18 cellular contexts compared by ENCODE assay signal in the genomic region with DNA sequence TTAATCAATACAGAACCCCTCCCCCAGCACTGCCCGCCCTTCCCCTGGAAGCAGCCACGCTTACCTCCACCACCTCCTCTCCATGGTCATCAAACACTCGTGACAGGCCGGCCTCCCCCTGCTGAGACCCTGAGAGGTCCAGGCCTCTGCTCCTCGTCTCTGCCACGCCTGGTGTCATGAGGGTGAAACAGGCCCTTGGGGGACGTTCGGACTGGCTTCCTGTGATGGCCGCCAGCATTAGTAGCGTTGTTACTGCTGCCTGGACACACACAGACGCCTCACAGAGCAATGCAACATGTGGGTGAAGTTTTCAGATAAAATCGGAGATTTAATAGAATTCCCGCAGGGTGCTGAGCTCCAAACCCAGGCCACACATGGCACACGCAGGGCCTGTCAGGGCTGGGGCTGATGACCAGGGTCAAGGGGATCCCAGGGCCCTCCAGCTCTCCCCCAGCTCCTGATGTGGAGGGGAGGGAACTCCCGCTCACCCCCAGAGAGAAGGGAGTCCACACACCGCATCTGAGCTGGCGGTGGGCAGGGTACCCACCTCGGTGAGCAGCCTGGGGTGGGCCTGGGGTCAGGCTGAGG.
"Had no signal": no experiment of that assay in that cellular context is flagged by ENCODE, and none has a peak within 500 bp of the region (broad histone marks: within the 10 kb centered on the region; RNA-seq: fewer than 3 reads in every experiment).

No MANE protein-coding gene starts in this region.

- DNase-seq: activated CD4-positive, alpha-beta memory T cell treated with anti-CD3 and anti-CD28 coated beads, Interleukin-2, amount 10 ng/mL, durations not matched to agents 7 days and 5 days; activated CD4-positive, alpha-beta T cell treated with anti-CD3 and anti-CD28 coated beads for 4 hours; activated effector memory CD4-positive, alpha-beta T cell treated with anti-CD3 and anti-CD28 coated beads, Interleukin-2, amount 50 U/mL, for 16 hours; activated naive CD8-positive, alpha-beta T cell treated with anti-CD3 and anti-CD28 coated beads for 36 hours; activated T-cell treated with anti-CD3 and anti-CD28 coated beads, Interleukin-2, amount 50 U/mL, for 4 hours; cerebellar nuclear complex; effector memory CD4-positive, alpha-beta T cell; left ventricle myocardium inferior; stimulated activated CD4-positive, alpha-beta T cell treated with anti-CD3 and anti-CD28 coated beads, Interleukin-2, amount 100 ng/mL, for 48 hours; T-helper 17 cell; tibial artery had no signal

- H3K27me3 ChIP-seq: vagina had no signal

- H3K4me3 ChIP-seq: left ventricle myocardium inferior, tibial artery, vagina had no signal

- H3K9ac ChIP-seq: parathyroid adenoma had no signal

- H3K4me3 Mint-ChIP-seq: activated CD4-positive, alpha-beta memory T cell treated with anti-CD3 and anti-CD28 coated beads, Interleukin-2, amount 10 ng/mL, durations not matched to agents 7 days and 5 days; activated naive CD8-positive, alpha-beta T cell treated with anti-CD3 and anti-CD28 coated beads for 36 hours; activated T-cell treated with anti-CD3 and anti-CD28 coated beads, Interleukin-2, amount 50 U/mL, for 4 hours; brain; natural killer cell treated with Interleukin-12 subunit alpha and Interleukin-12 subunit beta and Interleukin-15 and Interleukin-18, amount 100 ng/mL, for 72 hours; stimulated activated memory B cell treated with anti-CD40 and anti-IgM and Interleukin-4, amounts not matched to agents 10 μg/mL and 1 μg/mL and 100 μg/mL, for 72 hours; T-helper 17 cell; WTC11 had no signal

- H3K9me3 ChIP-seq: left ventricle myocardium inferior, tibial artery, vagina had no signal

- ATAC-seq: activated T-cell treated with anti-CD3 and anti-CD28 coated beads, Interleukin-2, amount 50 U/mL, for 4 hours; natural killer cell treated with Interleukin-12 subunit alpha and Interleukin-12 subunit beta and Interleukin-15 and Interleukin-18, amount 100 ng/mL, for 72 hours; stimulated activated memory B cell treated with anti-CD40 and anti-IgM and Interleukin-4, amounts not matched to agents 10 μg/mL and 1 μg/mL and 100 μg/mL, for 72 hours; T-helper 17 cell; WTC11 had no signal

- H3K36me3 Mint-ChIP-seq: activated naive CD8-positive, alpha-beta T cell treated with anti-CD3 and anti-CD28 coated beads for 36 hours; brain; natural killer cell treated with Interleukin-12 subunit alpha and Interleukin-12 subunit beta and Interleukin-15 and Interleukin-18, amount 100 ng/mL, for 72 hours; stimulated activated memory B cell treated with anti-CD40 and anti-IgM and Interleukin-4, amounts not matched to agents 10 μg/mL and 1 μg/mL and 100 μg/mL, for 72 hours; WTC11 had no signal

- H3K27ac Mint-ChIP-seq: activated CD4-positive, alpha-beta memory T cell treated with anti-CD3 and anti-CD28 coated beads, Interleukin-2, amount 10 ng/mL, durations not matched to agents 7 days and 5 days; activated naive CD8-positive, alpha-beta T cell treated with anti-CD3 and anti-CD28 coated beads for 36 hours; natural killer cell treated with Interleukin-12 subunit alpha and Interleukin-12 subunit beta and Interleukin-15 and Interleukin-18, amount 100 ng/mL, for 72 hours; stimulated activated memory B cell treated with anti-CD40 and anti-IgM and Interleukin-4, amounts not matched to agents 10 μg/mL and 1 μg/mL and 100 μg/mL, for 72 hours; T-helper 17 cell; WTC11 had no signal

- H3K9me3 Mint-ChIP-seq: activated CD4-positive, alpha-beta memory T cell treated with anti-CD3 and anti-CD28 coated beads, Interleukin-2, amount 10 ng/mL, durations not matched to agents 7 days and 5 days; activated naive CD8-positive, alpha-beta T cell treated with anti-CD3 and anti-CD28 coated beads for 36 hours; activated T-cell treated with anti-CD3 and anti-CD28 coated beads, Interleukin-2, amount 50 U/mL, for 4 hours; natural killer cell treated with Interleukin-12 subunit alpha and Interleukin-12 subunit beta and Interleukin-15 and Interleukin-18, amount 100 ng/mL, for 72 hours; stimulated activated memory B cell treated with anti-CD40 and anti-IgM and Interleukin-4, amounts not matched to agents 10 μg/mL and 1 μg/mL and 100 μg/mL, for 72 hours had no signal

- H3K27ac ChIP-seq: epithelial cell of prostate, left ventricle myocardium inferior, parathyroid adenoma, tibial artery, vagina had no signal

- H3K36me3 ChIP-seq: left ventricle myocardium inferior, tibial artery, vagina had no signal
